ENCODE assay signal across 10 cellular contexts in genomic region chr6:166008441-166009369, GRCh38.
DNase-seq lines count a peak whose midpoint lies in the region; ATAC-seq and TF ChIP-seq lines count a peak whose summit lies in the region.
"Had no signal": no experiment of that assay in that cellular context is flagged by ENCODE, and none has a peak within 500 bp of the region (broad histone marks: within the 10 kb centered on the region; RNA-seq: fewer than 3 reads in every experiment).

No MANE protein-coding gene starts in this region.

- intact Hi-C loops in vagina (cut with DNase I): no loop called here

- H3K27ac Mint-ChIP-seq in activated naive CD8-positive, alpha-beta T cell: no peak overlapping the region
- no peak overlapping the region for H3K27ac Mint-ChIP-seq in activated naive CD8-positive, alpha-beta T cell treated with anti-CD3 and anti-CD28 coated beads for 36 hours

- TF ChIP-seq POLR2A in vagina (IDR thresholded peaks at IDR 0.05) (no peak), erythroblast (IDR thresholded peaks at IDR 0.05; ENCODE audit: low read length) (no peak)

- H3K27ac ChIP-seq in muscle layer of duodenum (ENCODE audit: low read length) (no peak overlapping the region), vagina (no peak overlapping the region)

- H3K4me1 ChIP-seq in muscle layer of duodenum (ENCODE audit: control insufficient read depth in 1 of 2, insufficient read depth in 2 of 2, low read length in 2 of 2) (peaks cover 5 to 35% of the 10 kb centered on the region in 2 donors), vagina (peaks cover 28% of the 10 kb centered on the region)

- H3K36me3 Mint-ChIP-seq in activated naive CD8-positive, alpha-beta T cell: no peaks in the 10 kb centered on the region
- no peaks in the 10 kb centered on the region for H3K36me3 Mint-ChIP-seq in activated naive CD8-positive, alpha-beta T cell treated with anti-CD3 and anti-CD28 coated beads for 36 hours

- H3K4me3 ChIP-seq in epithelial cell of proximal tubule (ENCODE audit: low read depth, low read length) (peak overlapping the region; percentile 46), muscle layer of duodenum (ENCODE audit: low read depth in 1 of 2, low read length in 2 of 2) (peak overlapping the region; percentile 35 to 66), vagina (peak overlapping the region; percentile 15 to 42)

- no peaks in the 10 kb centered on the region for H3K9me3 ChIP-seq in muscle layer of duodenum (ENCODE audit: control insufficient read depth in 1 of 2, low read length in 2 of 2)
- no peaks in the 10 kb centered on the region for H3K9me3 ChIP-seq in vagina

- TF ChIP-seq CTCF in epithelial cell of proximal tubule (conservative IDR thresholded peaks at IDR 0.05; ENCODE audit: low read depth, low read length) (no peak), vagina (IDR thresholded peaks at IDR 0.05) (no peak)

- H3K4me3 Mint-ChIP-seq in activated naive CD8-positive, alpha-beta T cell: peak overlapping the region; percentile 5
- no peak overlapping the region for H3K4me3 Mint-ChIP-seq in activated naive CD8-positive, alpha-beta T cell treated with anti-CD3 and anti-CD28 coated beads for 36 hours
- H3K4me3 Mint-ChIP-seq: central memory CD8-positive, alpha-beta T cell had no signal

- peaks cover 49% of the 10 kb centered on the region for H3K27me3 Mint-ChIP-seq in activated naive CD8-positive, alpha-beta T cell
- H3K27me3 Mint-ChIP-seq in activated naive CD8-positive, alpha-beta T cell treated with anti-CD3 and anti-CD28 coated beads for 36 hours: peaks cover 69% of the 10 kb centered on the region

- H3K9me3 Mint-ChIP-seq in activated naive CD8-positive, alpha-beta T cell (ENCODE audit: low read depth): no peaks in the 10 kb centered on the region
- no peaks in the 10 kb centered on the region for H3K9me3 Mint-ChIP-seq in activated naive CD8-positive, alpha-beta T cell treated with anti-CD3 and anti-CD28 coated beads for 36 hours
- H3K9me3 Mint-ChIP-seq: central memory CD8-positive, alpha-beta T cell had no signal

- ATAC-seq in GM18502 (IDR thresholded peaks at IDR 0.05; ENCODE audit: poor library complexity, unreplicated experiment): no peak
- ATAC-seq: Panc1 had no signal

- H3K27me3 ChIP-seq in muscle layer of duodenum (ENCODE audit: low read depth, low read length) (peaks cover 17% of the 10 kb centered on the region), vagina (no peaks in the 10 kb centered on the region)

- peaks cover 16% of the 10 kb centered on the region for H3K4me1 Mint-ChIP-seq in activated naive CD8-positive, alpha-beta T cell (ENCODE audit: low read depth)
- peaks cover 4% of the 10 kb centered on the region for H3K4me1 Mint-ChIP-seq in activated naive CD8-positive, alpha-beta T cell treated with anti-CD3 and anti-CD28 coated beads for 36 hours

- H3K36me3 ChIP-seq in muscle layer of duodenum (ENCODE audit: control insufficient read depth in 1 of 2, insufficient read depth in 2 of 2, low read length in 2 of 2): no peaks in the 10 kb centered on the region
- H3K36me3 ChIP-seq in vagina: no peaks in the 10 kb centered on the region

- DNase-seq in activated naive CD8-positive, alpha-beta T cell treated with anti-CD3 and anti-CD28 coated beads for 36 hours: no peak
- DNase-seq in epithelial cell of proximal tubule (ENCODE audit: low read depth): no peak
- DNase-seq in vagina (ENCODE audit: extremely low spot score in 2 of 2): peak in 1 of 2 donors; percentile 86
- DNase-seq in erythroblast (lab: John Stamatoyannopoulos, UW): no peak
- DNase-seq in NCI-H345 treated with DMSO at 0.1 percent for 48 hours (lab: John Stamatoyannopoulos, UW; ENCODE audit: unreplicated experiment): no peak
